In the genomic region with DNA sequence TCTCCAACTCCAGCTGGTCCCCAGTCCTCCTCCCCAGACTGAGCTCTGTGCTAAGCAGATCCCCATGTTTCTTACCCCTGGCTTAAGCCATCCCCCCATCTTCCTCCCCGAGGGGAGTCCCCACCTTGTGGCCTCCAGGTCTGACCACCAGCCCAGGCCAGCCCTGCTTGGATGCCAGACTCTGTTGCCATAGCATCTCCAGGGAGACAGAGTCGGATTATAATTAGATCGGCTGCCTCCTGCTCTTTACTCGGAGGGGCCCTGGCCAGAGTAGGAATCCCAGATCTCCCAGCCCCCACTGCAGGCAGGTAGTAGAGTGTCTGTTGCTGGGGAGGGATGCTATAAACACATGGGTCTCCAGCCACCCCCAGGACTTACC, we compare ENCODE assay signal across 15 cellular contexts. TPM values are rescaled to one million over a fixed set of nuclear protein-coding genes. Genes with fewer than 3 reads are reported as not detected.
A peak's percentile ranks its signal among the peaks of the same experiment; 100 is the strongest.
DNase-seq lines count a peak whose midpoint lies in the region; ATAC-seq, FAIRE-seq and TF ChIP-seq lines count a peak whose summit lies in the region.
"Had no signal": no experiment of that assay in that cellular context is flagged by ENCODE, and none has a peak within 500 bp of the region (broad histone marks: within the 10 kb centered on the region; RNA-seq: fewer than 3 reads in every experiment).

No MANE protein-coding gene starts in this region.

- CTCF ChIA-PET in HEK293 (lab: Yijun Ruan, JAX) = interaction anchor here (0.7 kb wide), 1 partner anchor 95 kb away, joined by 3 read pairs; no protein-coding TSS in a partner anchor

- TF ChIP-seq POLR2A in adrenal gland (IDR thresholded peaks at IDR 0.05) (no peak), lower leg skin (IDR thresholded peaks at IDR 0.05) (no peak)

- no peaks in the 10 kb centered on the region for H3K36me3 Mint-ChIP-seq in activated naive CD8-positive, alpha-beta T cell treated with anti-CD3 and anti-CD28 coated beads for 36 hours

- intact Hi-C loops in adrenal gland (cut with DNase I) (loop anchor here (5.0 kb wide), 1 partner anchor 104 kb away; a partner anchor contains a TSS), left ventricle myocardium superior (cut with micrococcal nuclease) (loop anchor here (10.0 kb wide), 1 partner anchor 101 kb away; a partner anchor contains a TSS), lower leg skin (cut with DNase I; ENCODE audit: low total_unique reads) (loop anchor here (10.0 kb wide), 1 partner anchor 271 kb away; no protein-coding TSS in a partner anchor)

- H3K27ac ChIP-seq in HEK293 (ENCODE audit: extremely low read depth, low read depth, low read length) = peak overlapping the region; percentile 14; the same call in 1 of the 2 replicates
- peak overlapping the region in 4 of 5 donors; percentile 18 to 93 (median 90) for H3K27ac ChIP-seq in adrenal gland
- peak overlapping the region; percentile 95 for H3K27ac ChIP-seq in rectal smooth muscle tissue (ENCODE audit: low read depth, low read length)
- H3K27ac ChIP-seq: epithelial cell of prostate, GM23248 had no signal

- peak in 3 of 7 donors; percentile 38 to 70 (median 43) for DNase-seq in adrenal gland
- peak; percentile 64 for DNase-seq in left ventricle myocardium superior
- DNase-seq in RCC 7860 (ENCODE audit: low spot score) = no peak
- DNase-seq in activated naive CD8-positive, alpha-beta T cell treated with anti-CD3 and anti-CD28 coated beads for 36 hours = no peak
- DNase-seq in lower leg skin (ENCODE audit: low spot score in 2 of 2) = no peak
- DNase-seq in ureter (ENCODE audit: low spot score) = no peak
- DNase-seq: CD4-positive, alpha-beta T cell; GM23248; NCI-H2081 treated with DMSO at 0.1 percent for 48 hours had no signal

- H3K36me3 ChIP-seq in HEK293 (ENCODE audit: control insufficient read depth in 2 of 2, insufficient read depth in 1 of 2, low read length in 2 of 2) (peaks cover 0 to 31% of the 10 kb centered on the region in 2 experiments; a peak in 1 of 3 replicates), adrenal gland (replicated peaks in 1 of 2) (peaks cover 0 to 34% of the 10 kb centered on the region in 2 donors), rectal smooth muscle tissue (ENCODE audit: control insufficient read depth, insufficient read depth, low read length) (peaks cover 14% of the 10 kb centered on the region)

- H3K9me3 Mint-ChIP-seq in activated naive CD8-positive, alpha-beta T cell treated with anti-CD3 and anti-CD28 coated beads for 36 hours = no peaks in the 10 kb centered on the region
- H3K9me3 Mint-ChIP-seq: activated T-helper 2 cell treated with anti-CD3 and anti-CD28 coated beads, Interferon-gamma antibody, Interleukin-2, Interleukin-4, amounts not matched to agents 10 μg/mL and 5 μg/mL and 100 μg/mL, durations not matched to agents 14 hours and 24 hours and 36 hours; CD4-positive, alpha-beta T cell; T-helper 1 cell treated with Interleukin-12 subunit alpha and Interleukin-12 subunit beta and Interleukin-4 antibody, amounts not matched to agents 30 μg/mL and 1 μg/mL, for 36 hours had no signal

- H3K4me1 ChIP-seq in HEK293 (ENCODE audit: control insufficient read depth, insufficient read depth, low read length) (peaks cover 7% of the 10 kb centered on the region), adrenal gland (replicated peaks in 1 of 2) (peaks cover 39 to 51% of the 10 kb centered on the region in 2 donors), rectal smooth muscle tissue (ENCODE audit: control insufficient read depth, insufficient read depth, low read length) (peaks cover 25% of the 10 kb centered on the region)

- H3K4me1 Mint-ChIP-seq in activated naive CD8-positive, alpha-beta T cell treated with anti-CD3 and anti-CD28 coated beads for 36 hours = peaks cover 18% of the 10 kb centered on the region

- no peak for TF ChIP-seq CTCF in HEK293 (tag by site-specific recombination; IDR thresholded peaks at IDR 0.05)
- TF ChIP-seq CTCF in adrenal gland (IDR thresholded peaks at IDR 0.05) = no peak
- TF ChIP-seq CTCF in lower leg skin (IDR thresholded peaks at IDR 0.05) = no peak

- peak; percentile 42 for ATAC-seq in left ventricle myocardium superior
- ATAC-seq: mucosa of descending colon had no signal

- 22 to 32% (median 24%) methylated on average over 2 to 4 of the region's 4 CpGs for WGBS in adrenal gland, 4 donors
- 30 to 40% methylated on average over 4 of the region's 4 CpGs for WGBS in lower leg skin, 2 donors

- no peak for FAIRE-seq in RCC 7860 (lab: Jason Lieb, UNC)

- H3K9me3 ChIP-seq in HEK293 (ENCODE audit: control insufficient read depth, insufficient read depth, low read depth, low read length) (no peaks in the 10 kb centered on the region), adrenal gland (replicated peaks in 1 of 3) (no peaks in the 10 kb centered on the region)
- H3K9me3 ChIP-seq: mucosa of descending colon had no signal

- peak overlapping the region; percentile 35 for H3K9ac ChIP-seq in rectal smooth muscle tissue (ENCODE audit: low read length)
- H3K9ac ChIP-seq: GM23248 had no signal

- POLR2A ChIA-PET in HEK293 (lab: Yijun Ruan, JAX) = interaction anchor here (1.5 kb wide), 1 partner anchor 238 kb away, joined by 5 read pairs; a partner anchor contains a TSS

- no peaks in the 10 kb centered on the region for H3K27me3 Mint-ChIP-seq in activated naive CD8-positive, alpha-beta T cell treated with anti-CD3 and anti-CD28 coated beads for 36 hours

- H3K27me3 ChIP-seq in adrenal gland = no peaks in the 10 kb centered on the region
- H3K27me3 ChIP-seq in rectal smooth muscle tissue (ENCODE audit: control insufficient read depth, insufficient read depth, low read length) = no peaks in the 10 kb centered on the region

- H3K27ac Mint-ChIP-seq in activated naive CD8-positive, alpha-beta T cell treated with anti-CD3 and anti-CD28 coated beads for 36 hours = no peak overlapping the region
- H3K27ac Mint-ChIP-seq: activated T-helper 2 cell treated with anti-CD3 and anti-CD28 coated beads, Interferon-gamma antibody, Interleukin-2, Interleukin-4, amounts not matched to agents 10 μg/mL and 5 μg/mL and 100 μg/mL, durations not matched to agents 14 hours and 24 hours and 36 hours; CD4-positive, alpha-beta T cell; T-helper 1 cell treated with Interleukin-12 subunit alpha and Interleukin-12 subunit beta and Interleukin-4 antibody, amounts not matched to agents 30 μg/mL and 1 μg/mL, for 36 hours had no signal

- no peak overlapping the region for H3K4me3 Mint-ChIP-seq in activated naive CD8-positive, alpha-beta T cell treated with anti-CD3 and anti-CD28 coated beads for 36 hours
- H3K4me3 Mint-ChIP-seq: T-helper 1 cell treated with Interleukin-12 subunit alpha and Interleukin-12 subunit beta and Interleukin-4 antibody, amounts not matched to agents 30 μg/mL and 1 μg/mL, for 36 hours had no signal

- H3K4me3 ChIP-seq in HEK293 (ENCODE audit: low read depth, low read length) = no peak overlapping the region
- peak overlapping the region in 2 of 4 donors; percentile 59 to 63 for H3K4me3 ChIP-seq in adrenal gland
- H3K4me3 ChIP-seq in rectal smooth muscle tissue (ENCODE audit: low read length) = peak overlapping the region; percentile 91
- no peak overlapping the region for H3K4me3 ChIP-seq in lower leg skin (ENCODE audit: low read depth, poor library complexity, severe bottlenecking)
- H3K4me3 ChIP-seq: GM23248, mucosa of descending colon had no signal

TF ChIP-seq in HEK293, 187 proteins besides CTCF, POLR2A, EP300 and RAD21:
- TF ChIP-seq MYNN (tag by site-specific recombination; IDR thresholded peaks at IDR 0.05; ENCODE audit: borderline replicate concordance) (peak; percentile 85), SCRT2 (tag by site-specific recombination; IDR thresholded peaks at IDR 0.05) (no peak)

RNA-seq across cellular contexts. Expression of a gene that starts 2.4 kb away (rescaled TPM):
- 100 to 1,000 TPM; 195 to 501 (median 247) TPM for total RNA-seq in adrenal gland
- 100 to 1,000 TPM; 127 to 226 (median 171) TPM for polyA plus RNA-seq in adrenal gland
- 95.1 TPM for total RNA-seq in left ventricle myocardium superior
- total RNA-seq in activated naive CD8-positive, alpha-beta T cell treated with anti-CD3 and anti-CD28 coated beads for 36 hours = 1 to 10 TPM; 3.4 TPM
- total RNA-seq in lower leg skin = 10 to 100 TPM; 52.4 to 65.2 (median 56.0) TPM
- total RNA-seq in ureter = 36.5 TPM

RNA-seq across cellular contexts. Expression of a gene that starts 7.7 kb away (rescaled TPM):
- total RNA-seq in adrenal gland = 10 to 100 TPM; 23.5 to 46.4 (median 33.9) TPM
- 10 to 100 TPM; 13.4 to 17.7 (median 15.7) TPM for polyA plus RNA-seq in adrenal gland
- 10.2 TPM for total RNA-seq in left ventricle myocardium superior
- total RNA-seq in activated naive CD8-positive, alpha-beta T cell treated with anti-CD3 and anti-CD28 coated beads for 36 hours = 10 to 100 TPM; 30.0 to 30.9 TPM
- 10 to 100 TPM; 28.0 to 39.9 (median 33.7) TPM for total RNA-seq in lower leg skin
- total RNA-seq in ureter = 32.1 TPM

RNA-seq across cellular contexts. Expression of a gene that starts 40.9 kb away (rescaled TPM):
- 1,000 to 10,000 TPM in 3 of 8 donors, 100 to 1,000 TPM in 5; 490 to 1,423 (median 859) TPM for total RNA-seq in adrenal gland
- 1,000 to 10,000 TPM in 2 of 3 donors, 100 to 1,000 TPM in 1; 346 to 1,805 (median 1,141) TPM for polyA plus RNA-seq in adrenal gland
- 798 TPM for total RNA-seq in left ventricle myocardium superior
- not detected for total RNA-seq in activated naive CD8-positive, alpha-beta T cell treated with anti-CD3 and anti-CD28 coated beads for 36 hours
- total RNA-seq in lower leg skin = 100 to 1,000 TPM; 312 to 485 (median 356) TPM
- 311 TPM for total RNA-seq in ureter

RNA-seq across cellular contexts. Expression of a gene that starts 53.2 kb away (rescaled TPM):
- 100 to 1,000 TPM in 2 of 8 donors, 10 to 100 TPM in 6; 64.0 to 744 (median 88.2) TPM for total RNA-seq in adrenal gland
- polyA plus RNA-seq in adrenal gland = 10 to 100 TPM; 26.1 to 43.4 (median 27.8) TPM
- 64.6 TPM for total RNA-seq in left ventricle myocardium superior
- total RNA-seq in activated naive CD8-positive, alpha-beta T cell treated with anti-CD3 and anti-CD28 coated beads for 36 hours = 10 to 100 TPM; 50.8 to 55.5 TPM
- total RNA-seq in lower leg skin = 100 to 1,000 TPM in 1 of 4 donors, 10 to 100 TPM in 3; 71.6 to 151 (median 77.4) TPM
- 69.3 TPM for total RNA-seq in ureter

Comparison
In these comparisons a context has a peak if more than half of its experiments do, and no peak if none do; other contexts are left out.
1. H3K27ac ChIP-seq: peak in every context shown above with its lines; median percentile 95 in rectal smooth muscle tissue; 90 in adrenal gland; 14 in HEK293.
2. RNA of a gene that starts 40.9 kb away (total RNA-seq): 490 to 1,423 TPM in adrenal gland, 798 TPM in left ventricle myocardium superior (single experiment), 312 to 485 TPM in lower leg skin and 311 TPM in ureter (single experiment); not detected in activated naive CD8-positive, alpha-beta T cell treated with anti-CD3 and anti-CD28 coated beads for 36 hours; every median in the first group is over 100 times any median in the second.